8 cellular contexts compared by ENCODE assay signal in the genomic region with DNA sequence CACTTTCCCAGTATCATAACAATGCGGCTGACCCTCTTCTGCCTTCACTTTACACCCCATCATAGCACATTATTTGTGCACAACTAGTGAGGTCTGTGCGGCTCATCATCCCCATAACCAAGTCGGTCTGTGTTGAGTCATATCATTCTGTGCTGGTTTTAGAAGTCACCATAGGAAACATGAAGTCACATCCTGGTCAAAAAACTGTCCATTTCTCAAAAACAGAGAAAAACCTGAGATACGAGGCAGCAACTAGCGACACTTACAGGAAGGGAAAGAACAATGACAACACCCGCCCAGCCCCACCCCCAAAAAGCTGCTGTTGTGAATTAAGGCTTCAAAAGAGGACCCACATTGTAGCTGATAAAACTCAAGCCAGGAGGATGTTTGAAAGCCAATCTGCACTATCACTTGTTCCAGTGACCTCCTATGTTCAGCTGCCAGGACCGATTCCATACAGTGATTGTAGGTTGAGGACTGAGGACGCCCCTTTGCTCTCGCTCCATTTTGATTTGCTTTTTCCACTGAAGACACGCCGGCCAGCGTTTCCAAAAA.
DNase-seq lines count a peak whose midpoint lies in the region; ATAC-seq and TF ChIP-seq lines count a peak whose summit lies in the region.

No MANE protein-coding gene starts in this region.

- H3K4me1 ChIP-seq in Caco-2, result no peaks in the 10 kb centered on the region
- no peaks in the 10 kb centered on the region for H3K4me1 ChIP-seq in parathyroid adenoma
- H3K4me1 ChIP-seq in suprapubic skin, result no peaks in the 10 kb centered on the region

- H3K4me3 ChIP-seq in Caco-2 (ENCODE audit: low read depth, low read length) (no peak overlapping the region), parathyroid adenoma (ENCODE audit: low read depth, low read length) (no peak overlapping the region), suprapubic skin (no peak overlapping the region)

- POLR2A ChIA-PET in Caco-2 (lab: Charles Lee), result interaction anchor here (0.6 kb wide), 1 partner anchor 11 kb away, joined by 5 read pairs; no protein-coding TSS in a partner anchor

- H3K27ac ChIP-seq in parathyroid adenoma (peak overlapping the region; percentile 52), suprapubic skin (no peak overlapping the region)

- 77% methylated on average over 12 of the region's 12 CpGs for WGBS in suprapubic skin

- H3K9ac ChIP-seq in parathyroid adenoma, result no peak overlapping the region

- no peak for TF ChIP-seq POLR2A in suprapubic skin (IDR thresholded peaks at IDR 0.05)

- no peak overlapping the region for H3K4me2 ChIP-seq in parathyroid adenoma (ENCODE audit: low read length)

- peaks cover 10% of the 10 kb centered on the region for H3K9me3 Mint-ChIP-seq in Caco-2 (ENCODE audit: unreplicated experiment)
- H3K9me3 Mint-ChIP-seq in activated naive CD4-positive, alpha-beta T cell treated with anti-CD3 and anti-CD28 coated beads, Interleukin-2, amount 10 ng/mL, durations not matched to agents 7 days and 5 days, result peaks cover 2% of the 10 kb centered on the region

- TF ChIP-seq CTCF in Caco-2 (IDR thresholded peaks at IDR 0.05; ENCODE audit: insufficient read depth in 1 of 2, low read depth in 1 of 2, low read length in 1 of 2, severe bottlenecking in 1 of 2, unreplicated experiment in 1 of 2) (no peak), parathyroid adenoma (IDR thresholded peaks at IDR 0.05) (no peak), suprapubic skin (IDR thresholded peaks at IDR 0.05) (no peak)

- H2AFZ ChIP-seq in parathyroid adenoma, result no peak overlapping the region

- no peak for DNase-seq in Caco-2
- DNase-seq in activated naive CD4-positive, alpha-beta T cell treated with anti-CD3 and anti-CD28 coated beads, Interleukin-2, amount 10 ng/mL, durations not matched to agents 7 days and 5 days, result peak; percentile 56
- DNase-seq in HuH-7.5 (ENCODE audit: low spot score), result no peak
- no peak for DNase-seq in suprapubic skin (ENCODE audit: low spot score in 2 of 2)
- no peak for DNase-seq in NCI-H2196 treated with DMSO at 0.1 percent for 48 hours (lab: John Stamatoyannopoulos, UW; ENCODE audit: unreplicated experiment)

- H3K27me3 Mint-ChIP-seq in Caco-2 (ENCODE audit: insufficient read depth, unreplicated experiment), result no peaks in the 10 kb centered on the region
- no peaks in the 10 kb centered on the region for H3K27me3 Mint-ChIP-seq in activated naive CD4-positive, alpha-beta T cell treated with anti-CD3 and anti-CD28 coated beads, Interleukin-2, amount 10 ng/mL, durations not matched to agents 7 days and 5 days

- no peaks in the 10 kb centered on the region for H3K9me3 ChIP-seq in Caco-2
- no peaks in the 10 kb centered on the region for H3K9me3 ChIP-seq in parathyroid adenoma (ENCODE audit: control insufficient read depth, low read length)
- H3K9me3 ChIP-seq in suprapubic skin, result no peaks in the 10 kb centered on the region

- peaks cover 6% of the 10 kb centered on the region for H3K4me1 Mint-ChIP-seq in Caco-2 (ENCODE audit: low read depth, unreplicated experiment)
- H3K4me1 Mint-ChIP-seq in activated naive CD4-positive, alpha-beta T cell treated with anti-CD3 and anti-CD28 coated beads, Interleukin-2, amount 10 ng/mL, durations not matched to agents 7 days and 5 days, result peaks cover 62% of the 10 kb centered on the region

- peak; percentile 73 for ATAC-seq in GM19468 (IDR thresholded peaks at IDR 0.05; ENCODE audit: extremely low read depth, unreplicated experiment)
- peak; percentile 73 for ATAC-seq in HG03558 (IDR thresholded peaks at IDR 0.05; ENCODE audit: extremely low read depth, unreplicated experiment)

- intact Hi-C loops in Caco-2 (cut with micrococcal nuclease; ENCODE audit: unreplicated experiment), result no loop called here

- CTCF ChIA-PET in Caco-2 (lab: Charles Lee), result interaction anchor here (0.6 kb wide), 1 partner anchor 32 kb away, joined by 3 read pairs; no protein-coding TSS in a partner anchor
- CTCF ChIA-PET in activated naive CD4-positive, alpha-beta T cell treated with anti-CD3 and anti-CD28 coated beads, Interleukin-2, amount 10 ng/mL, durations not matched to agents 7 days and 5 days (lab: Charles Lee), result interaction anchor here (0.6 to 5.5 kb wide), 18 partner anchors 8 to 262 kb away, joined by 3 to 58 read pairs (median 4); no protein-coding TSS in a partner anchor

- peaks cover 100% of the 10 kb centered on the region for H3K36me3 Mint-ChIP-seq in Caco-2 (ENCODE audit: insufficient read depth, unreplicated experiment)
- peaks cover 69% of the 10 kb centered on the region for H3K36me3 Mint-ChIP-seq in activated naive CD4-positive, alpha-beta T cell treated with anti-CD3 and anti-CD28 coated beads, Interleukin-2, amount 10 ng/mL, durations not matched to agents 7 days and 5 days

- H3K79me2 ChIP-seq in parathyroid adenoma, result no peaks in the 10 kb centered on the region

- peaks cover 6% of the 10 kb centered on the region for H3K36me3 ChIP-seq in Caco-2 (ENCODE audit: control insufficient read depth, insufficient read depth, low read length)
- no peaks in the 10 kb centered on the region for H3K36me3 ChIP-seq in parathyroid adenoma (ENCODE audit: control insufficient read depth, insufficient read depth, low read length)
- peaks cover 41% of the 10 kb centered on the region for H3K36me3 ChIP-seq in suprapubic skin

- peak overlapping the region; percentile 19 for H3K27ac Mint-ChIP-seq in Caco-2 (ENCODE audit: unreplicated experiment)
- peak overlapping the region; percentile 96 for H3K27ac Mint-ChIP-seq in activated naive CD4-positive, alpha-beta T cell treated with anti-CD3 and anti-CD28 coated beads, Interleukin-2, amount 10 ng/mL, durations not matched to agents 7 days and 5 days

- BruUV-seq in Caco-2 (replicated peaks; lab: Mats Ljungman, UMichigan), result no TSS peak

- H3K27me3 ChIP-seq in Caco-2 (replicated peaks; ENCODE audit: control insufficient read depth, insufficient read depth, low read length) (no peaks in the 10 kb centered on the region), parathyroid adenoma (ENCODE audit: control insufficient read depth, insufficient read depth, low read length) (no peaks in the 10 kb centered on the region), suprapubic skin (no peaks in the 10 kb centered on the region)

- TF ChIP-seq EP300 in suprapubic skin (IDR thresholded peaks at IDR 0.05), result no peak

- no peak overlapping the region for H3K4me3 Mint-ChIP-seq in Caco-2 (ENCODE audit: unreplicated experiment)
- peak overlapping the region; percentile 43 for H3K4me3 Mint-ChIP-seq in activated naive CD4-positive, alpha-beta T cell treated with anti-CD3 and anti-CD28 coated beads, Interleukin-2, amount 10 ng/mL, durations not matched to agents 7 days and 5 days
